26 cellular contexts compared by ENCODE assay signal in genomic region chr7:122290476-122290875, GRCh38. TPM values are rescaled to one million over a fixed set of nuclear protein-coding genes. Genes with fewer than 3 reads are reported as not detected.
"Had no signal": no experiment of that assay in that cellular context is flagged by ENCODE, and none has a peak within 500 bp of the region (broad histone marks: within the 10 kb centered on the region; RNA-seq: fewer than 3 reads in every experiment).

No MANE protein-coding gene starts in this region.

- H3K4me2 ChIP-seq: KMS-11, SK-N-SH had no signal

- H3K4me1 Mint-ChIP-seq: activated naive CD8-positive, alpha-beta T cell treated with anti-CD3 and anti-CD28 coated beads, Interleukin-2, amount 10 ng/mL, durations not matched to agents 7 days and 5 days had no signal

- H3K9me3 Mint-ChIP-seq: activated naive CD8-positive, alpha-beta T cell treated with anti-CD3 and anti-CD28 coated beads, Interleukin-2, amount 10 ng/mL, durations not matched to agents 7 days and 5 days had no signal

- H3K9me3 ChIP-seq: adrenal gland, SK-N-SH had no signal

- H3K9ac ChIP-seq: KMS-11, SK-N-SH had no signal

- H3K4me1 ChIP-seq: adrenal gland had no signal

- H3K36me3 ChIP-seq: adrenal gland had no signal

- DNase-seq: activated CD4-positive, alpha-beta T cell treated with anti-CD3 and anti-CD28 coated beads for 4 hours; activated CD8-positive, alpha-beta memory T cell treated with anti-CD3 and anti-CD28 coated beads, Interleukin-2, amount 50 U/mL, for 48 hours; activated CD8-positive, alpha-beta T cell treated with anti-CD3 and anti-CD28 coated beads, Interleukin-2, amount 10 ng/mL, durations not matched to agents 7 days and 5 days; activated naive CD4-positive, alpha-beta T cell treated with anti-CD3 and anti-CD28 coated beads, Interleukin-2, amount 50 U/mL, for 16 hours; activated naive CD8-positive, alpha-beta T cell treated with anti-CD3 and anti-CD28 coated beads, Interleukin-2, amount 10 ng/mL, durations not matched to agents 7 days and 5 days; activated T-cell treated with anti-CD3 and anti-CD28 coated beads, Interleukin-2, amount 50 U/mL, for 1 hour; adrenal gland; anterior cingulate cortex; cerebellar nuclear complex; MV-4-11; NCI-H1092 treated with DMSO at 0.1 percent for 48 hours; NCI-H1417 treated with DMSO at 0.1 percent for 48 hours; NCI-H1694; NCI-H2029; NCI-H2227 treated with DMSO at 0.1 percent for 48 hours; NCI-H446 treated with DMSO at 0.1 percent for 48 hours; NCI-H524 treated with DMSO at 0.1 percent for 48 hours; SIG-M5; SK-N-SH; T-helper 1 cell had no signal

- H3K27ac ChIP-seq: adrenal gland, KMS-11, VCaP had no signal

- H3K4me3 Mint-ChIP-seq: activated CD8-positive, alpha-beta T cell treated with anti-CD3 and anti-CD28 coated beads, Interleukin-2, amount 10 ng/mL, durations not matched to agents 7 days and 5 days; activated naive CD8-positive, alpha-beta T cell treated with anti-CD3 and anti-CD28 coated beads, Interleukin-2, amount 10 ng/mL, durations not matched to agents 7 days and 5 days had no signal

- H3K36me3 Mint-ChIP-seq: activated naive CD8-positive, alpha-beta T cell treated with anti-CD3 and anti-CD28 coated beads, Interleukin-2, amount 10 ng/mL, durations not matched to agents 7 days and 5 days had no signal

- H3K27ac Mint-ChIP-seq: activated CD8-positive, alpha-beta T cell treated with anti-CD3 and anti-CD28 coated beads, Interleukin-2, amount 10 ng/mL, durations not matched to agents 7 days and 5 days; activated naive CD8-positive, alpha-beta T cell treated with anti-CD3 and anti-CD28 coated beads, Interleukin-2, amount 10 ng/mL, durations not matched to agents 7 days and 5 days had no signal

- ATAC-seq: activated CD8-positive, alpha-beta T cell treated with anti-CD3 and anti-CD28 coated beads, Interleukin-2, amount 10 ng/mL, durations not matched to agents 7 days and 5 days had no signal

- H3K9me2 ChIP-seq: SK-N-SH had no signal

- H3K4me3 ChIP-seq: adrenal gland had no signal

RNA-seq across cellular contexts. Expression of gene FEZF1, which starts 14.1 kb away (rescaled TPM):
- total RNA-seq: activated CD8-positive, alpha-beta T cell treated with anti-CD3 and anti-CD28 coated beads, Interleukin-2, amount 10 ng/mL, durations not matched to agents 7 days and 5 days; activated naive CD8-positive, alpha-beta T cell treated with anti-CD3 and anti-CD28 coated beads, Interleukin-2, amount 10 ng/mL, durations not matched to agents 7 days and 5 days; MCF 10A; OCI-LY7; RPMI7951; T-helper 2 cell treated with Interferon-gamma antibody and Interleukin-4, amounts not matched to agents 100 ng/mL and 5 ng/mL, for 36 hours had no signal
